In the genomic region with DNA sequence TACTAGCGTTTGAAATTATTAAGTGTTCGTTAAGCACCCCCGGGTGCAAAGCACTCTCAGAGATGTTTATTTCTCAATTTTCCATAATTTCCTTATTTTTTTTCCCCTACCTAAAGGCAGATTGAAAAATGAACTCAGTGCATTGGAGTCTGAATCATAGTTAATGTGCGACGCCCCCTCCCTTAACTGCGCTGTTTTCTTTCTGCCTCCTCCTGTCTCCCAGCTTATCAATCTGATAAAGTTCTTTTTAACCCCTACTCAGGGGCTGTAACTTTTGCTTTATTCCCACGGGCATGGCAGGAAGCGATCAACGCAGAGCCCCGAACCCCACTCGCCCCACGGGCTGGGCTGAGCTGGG, we compare ENCODE assay signal across 9 cellular contexts. TPM values are rescaled to one million over a fixed set of nuclear protein-coding genes. Genes with fewer than 3 reads are reported as not detected.
DNase-seq lines count a peak whose midpoint lies in the region; ATAC-seq, FAIRE-seq and TF ChIP-seq lines count a peak whose summit lies in the region.
"Had no signal": no experiment of that assay in that cellular context is flagged by ENCODE, and none has a peak within 500 bp of the region (broad histone marks: within the 10 kb centered on the region; RNA-seq: fewer than 3 reads in every experiment).

No MANE protein-coding gene starts in this region.

- H3K4me3 ChIP-seq in K562, result peak overlapping the region; percentile 10; the same call in 1 of the 2 replicates
- peak overlapping the region; percentile 46 to 72 for H3K4me3 ChIP-seq in mesenchymal stem cell (ENCODE audit: insufficient read depth in 1 of 2, low read depth in 1 of 2, low read length in 2 of 2)
- peak overlapping the region; percentile 58 for H3K4me3 ChIP-seq in upper lobe of right lung

- peak; percentile 5 to 7 for ATAC-seq in activated T-cell treated with anti-CD3 and anti-CD28 coated beads, Interleukin-2, amount 50 U/mL, for 4 hours
- no peak for ATAC-seq in K562
- ATAC-seq in upper lobe of right lung, result no peak
- ATAC-seq in GM18861 (IDR thresholded peaks at IDR 0.05; ENCODE audit: unreplicated experiment), result no peak

- H3K9me3 ChIP-seq in K562 (replicated peaks; ENCODE audit: control insufficient read depth, insufficient read depth, low read depth, low read length), result no peaks in the 10 kb centered on the region
- no peaks in the 10 kb centered on the region for H3K9me3 ChIP-seq in mesenchymal stem cell (ENCODE audit: control insufficient read depth, low read length)
- H3K9me3 ChIP-seq in upper lobe of right lung, result no peaks in the 10 kb centered on the region

- no peak overlapping the region for H2BK12ac ChIP-seq in mesenchymal stem cell (ENCODE audit: low read length in 2 of 2)

- POLR2A ChIA-PET in K562 (lab: Yijun Ruan, JAX), result interaction anchor here (0.5 to 1.0 kb wide), 2 partner anchors 8 to 304 kb away, joined by 3 to 5 read pairs; no protein-coding TSS in a partner anchor

- H3K14ac ChIP-seq in mesenchymal stem cell (ENCODE audit: low read length in 2 of 2), result no peak overlapping the region

- in situ Hi-C loops in K562 (cut with MboI), result loop anchor here (10.0 kb wide), 1 partner anchor 247 kb away; no protein-coding TSS in a partner anchor

- intact Hi-C loops in K562 (cut with micrococcal nuclease), result loop anchor here (1.0 to 5.0 kb wide), 3 partner anchors 135 to 354 kb away; no protein-coding TSS in a partner anchor
- intact Hi-C loops in upper lobe of right lung (cut with DNase I), result loop anchor here (5.0 kb wide), 1 partner anchor 135 kb away; no protein-coding TSS in a partner anchor

- no peaks in the 10 kb centered on the region for H3K9me3 Mint-ChIP-seq in activated T-cell treated with anti-CD3 and anti-CD28 coated beads, Interleukin-2, amount 50 U/mL, for 4 hours

- H3K79me2 ChIP-seq in K562 (ENCODE audit: control insufficient read depth, insufficient read depth, low read length), result no peaks in the 10 kb centered on the region

- no peak overlapping the region for H2BK15ac ChIP-seq in mesenchymal stem cell (ENCODE audit: low read depth, poor library complexity, severe bottlenecking)

- H3K36me3 Mint-ChIP-seq in activated T-cell treated with anti-CD3 and anti-CD28 coated beads, Interleukin-2, amount 50 U/mL, for 4 hours (ENCODE audit: insufficient read depth), result peaks cover 12% of the 10 kb centered on the region

- H3K4me1 Mint-ChIP-seq in activated T-cell treated with anti-CD3 and anti-CD28 coated beads, Interleukin-2, amount 50 U/mL, for 4 hours (ENCODE audit: low read depth), result peaks cover 21% of the 10 kb centered on the region

- no peak for DNase-seq in activated T-cell treated with anti-CD3 and anti-CD28 coated beads, Interleukin-2, amount 50 U/mL, for 4 hours
- no peak for DNase-seq in activated T-cell treated with anti-CD3 and anti-CD28 coated beads, Interleukin-2, amount 50 U/mL, for 1 hour
- DNase-seq in K562 (ENCODE audit: extremely low read depth in 1 of 4, low spot score in 3 of 4), result no peak
- no peak for DNase-seq in mesenchymal stem cell
- DNase-seq in upper lobe of right lung, result no peak
- no peak for DNase-seq in KG1 (lab: John Stamatoyannopoulos, UW)
- DNase-seq in NK-92 treated with Interleukin-12 subunit alpha and Interleukin-12 subunit beta, amount 100 ng/mL, for 24 hours (lab: John Stamatoyannopoulos, UW), result no peak

- FAIRE-seq in K562 (lab: Jason Lieb, UNC), result no peak

- H4K91ac ChIP-seq in mesenchymal stem cell (ENCODE audit: low read length), result no peak overlapping the region

- H4K20me1 ChIP-seq in K562 (replicated peaks; ENCODE audit: control insufficient read depth, insufficient read depth, low read length), result peaks cover 5% of the 10 kb centered on the region; the same call in 1 of the 2 replicates

- peaks cover 0 to 9% of the 10 kb centered on the region in 2 experiments; a peak in 2 of 5 replicates for H3K4me1 ChIP-seq in K562 (replicated peaks in 1 of 2; ENCODE audit: control insufficient read depth in 2 of 2, insufficient read depth in 2 of 2, low read length in 2 of 2)
- peaks cover 7% of the 10 kb centered on the region for H3K4me1 ChIP-seq in mesenchymal stem cell (ENCODE audit: control insufficient read depth, insufficient read depth, low read depth, low read length)
- peaks cover 18% of the 10 kb centered on the region for H3K4me1 ChIP-seq in upper lobe of right lung

- H3K9ac ChIP-seq in K562 (ENCODE audit: insufficient read depth in 1 of 2, low read depth in 2 of 2, low read length in 2 of 2) (no peak overlapping the region), mesenchymal stem cell (ENCODE audit: low read length) (peak overlapping the region; percentile 74)

- TF ChIP-seq CTCF in K562 (IDR thresholded peaks at IDR 0.05 in 2 of 3, conservative IDR thresholded peaks at IDR 0.05 in 1 of 3; ENCODE audit: insufficient read depth in 2 of 3, low read depth in 1 of 3, low read length in 3 of 3) (no peak), upper lobe of right lung (IDR thresholded peaks at IDR 0.05) (no peak)

- no peak overlapping the region for H3K23ac ChIP-seq in mesenchymal stem cell (ENCODE audit: low read length in 2 of 2)

- H3K4me3 Mint-ChIP-seq in activated T-cell treated with anti-CD3 and anti-CD28 coated beads, Interleukin-2, amount 50 U/mL, for 4 hours, result peak overlapping the region; percentile 68

- H3K4me2 ChIP-seq in K562 (ENCODE audit: insufficient read depth, low read length) (no peak overlapping the region), mesenchymal stem cell (ENCODE audit: low read length, poor library complexity, severe bottlenecking) (peak overlapping the region; percentile 93)

- BruUV-seq in K562 (replicated peaks; lab: Mats Ljungman, UMichigan), result no TSS peak

- H3K9me1 ChIP-seq in K562 (ENCODE audit: control insufficient read depth, insufficient read depth, low read length), result no peaks in the 10 kb centered on the region

- no peak overlapping the region for H3K27ac ChIP-seq in K562 (ENCODE audit: extremely low read depth, low read depth, low read length)
- no peak overlapping the region for H3K27ac ChIP-seq in mesenchymal stem cell (ENCODE audit: low read length, poor library complexity, severe bottlenecking)
- H3K27ac ChIP-seq in upper lobe of right lung, result no peak overlapping the region

- no peak overlapping the region for H2AK5ac ChIP-seq in mesenchymal stem cell (ENCODE audit: low read length, severe bottlenecking)

- H2BK120ac ChIP-seq in mesenchymal stem cell (ENCODE audit: low read depth, low read length), result no peak overlapping the region

- H2BK5ac ChIP-seq in mesenchymal stem cell (ENCODE audit: low read depth, low read length, poor library complexity, severe bottlenecking), result no peak overlapping the region

- no peaks in the 10 kb centered on the region for H3K79me1 ChIP-seq in mesenchymal stem cell (replicated peaks; ENCODE audit: low read length, poor library complexity, severe bottlenecking)

- H3K27me3 Mint-ChIP-seq in activated T-cell treated with anti-CD3 and anti-CD28 coated beads, Interleukin-2, amount 50 U/mL, for 4 hours (ENCODE audit: low read depth), result no peaks in the 10 kb centered on the region

- H4K8ac ChIP-seq in mesenchymal stem cell (ENCODE audit: low read length), result peak overlapping the region; percentile 53

- TF ChIP-seq EP300 in K562 (IDR thresholded peaks at IDR 0.05; ENCODE audit: low read length), result no peak

- 12% methylated on average over 12 of the region's 12 CpGs for WGBS in K562 (ENCODE audit: insufficient coverage, low coverage, missing lambda C conversion rate)
- 48% methylated on average over 12 of the region's 12 CpGs for WGBS in mesenchymal stem cell

- no peaks in the 10 kb centered on the region for H3K36me3 ChIP-seq in K562 (ENCODE audit: control insufficient read depth, insufficient read depth, low read length)
- no peaks in the 10 kb centered on the region for H3K36me3 ChIP-seq in mesenchymal stem cell (ENCODE audit: control insufficient read depth in 1 of 2, insufficient read depth in 2 of 2, low read depth in 1 of 2, low read length in 2 of 2)
- no peaks in the 10 kb centered on the region for H3K36me3 ChIP-seq in upper lobe of right lung

- no peak for TF ChIP-seq POLR2A in K562 (conservative IDR thresholded peaks at IDR 0.05)

- no peak overlapping the region for H3K4ac ChIP-seq in mesenchymal stem cell (ENCODE audit: low read depth in 1 of 2, low read length in 2 of 2)

- TF ChIP-seq RAD21 in K562 (CRISPR knock-in tag; conservative IDR thresholded peaks at IDR 0.05 in 1 of 2, IDR thresholded peaks at IDR 0.05 in 1 of 2), result no peak

- CTCF ChIA-PET in K562 (lab: Yijun Ruan, JAX; ENCODE audit: low intra/inter-chr PET ratio), result interaction anchor here (0.6 to 5.1 kb wide), 7 partner anchors 20 to 1012 kb away, joined by 3 to 59 read pairs (median 3); no protein-coding TSS in a partner anchor

- H3K18ac ChIP-seq in mesenchymal stem cell (ENCODE audit: low read depth in 1 of 2, low read length in 2 of 2), result no peak overlapping the region

- H3K27me3 ChIP-seq in K562 (ENCODE audit: control insufficient read depth in 2 of 2, insufficient read depth in 2 of 2, low read length in 2 of 2) (peaks cover 29 to 40% of the 10 kb centered on the region in 2 experiments), mesenchymal stem cell (ENCODE audit: control insufficient read depth in 1 of 2, insufficient read depth in 1 of 2, low read length in 2 of 2) (peaks cover 51 to 57% of the 10 kb centered on the region in 2 experiments), upper lobe of right lung (peaks cover 35% of the 10 kb centered on the region)

- no peak overlapping the region for H2AFZ ChIP-seq in K562 (ENCODE audit: low read depth, low read length)
- peak overlapping the region; percentile 56 for H2AFZ ChIP-seq in mesenchymal stem cell (ENCODE audit: low read depth, low read length)

TF ChIP-seq in K562, 482 proteins besides CTCF, POLR2A, EP300 and RAD21 (continues in another document):
- TF ChIP-seq ZNF57 (CRISPR knock-in tag; IDR thresholded peaks at IDR 0.05) (no peak), MTF1 (CRISPR knock-in tag; IDR thresholded peaks at IDR 0.05; ENCODE audit: borderline replicate concordance) (no peak)

RNA-seq across cellular contexts. Expression of a gene that starts 58.2 kb away (rescaled TPM):
- total RNA-seq in activated T-cell treated with anti-CD3 and anti-CD28 coated beads, Interleukin-2, amount 50 U/mL, for 4 hours, result 1 to 10 TPM; 1.8 to 2.5 (median 2.2) TPM
- total RNA-seq in K562 (2011; cell fraction: chromatin; rRNA removed; ENCODE audit: low replicate concordance), result not detected in 2 replicates
- total RNA-seq in K562 (2011; cell fraction: nucleolus; rRNA removed), result not detected in 2 replicates
- total RNA-seq in K562 (2011; cell fraction: nucleoplasm; rRNA removed), result not detected in 2 replicates
- not detected in 2 replicates for total RNA-seq in K562 (2014; rRNA removed)
- not detected in 2 replicates for total RNA-seq in K562 (2014; rRNA removed; fragmentation: Illumina TruSeq; extraction: Trizol)
- not detected in 2 replicates for total RNA-seq in K562 (2015; rRNA removed; fragmentation: Illumina TruSeq; extraction: Trizol)
- not detected in 2 replicates for total RNA-seq in K562 (2021)
- polyA plus RNA-seq in K562 (2011; rRNA removed), result not detected in 2 replicates
- not detected in 2 replicates for polyA plus RNA-seq in K562 (2011; cell fraction: cytosol; rRNA removed)
- not detected in 2 replicates for polyA plus RNA-seq in K562 (2011; cell fraction: nucleus; rRNA removed)
- not detected in 2 replicates for polyA plus RNA-seq in K562 (2012)
- not detected in 2 replicates for polyA plus RNA-seq in K562 (2014; fragmentation: Illumina TruSeq; extraction: Trizol)
- polyA plus RNA-seq in K562 (2014; fragmentation: Nextera tagmentation; extraction: Ambion mirVana), result not detected
- polyA plus RNA-seq in K562 (2014; rRNA removed), result not detected in 2 replicates
- not detected in 2 replicates for polyA minus RNA-seq in K562 (2011; rRNA and poly(A)+ RNA removed)
- not detected in 2 replicates for polyA minus RNA-seq in K562 (2011; cell fraction: cytosol; rRNA and poly(A)+ RNA removed)
- polyA minus RNA-seq in K562 (2011; cell fraction: nucleus; rRNA and poly(A)+ RNA removed), result not detected in 2 replicates
- polyA plus RNA-seq in mesenchymal stem cell (2013, experiment 1 of 2), result not detected
- not detected for polyA plus RNA-seq in mesenchymal stem cell (2013, experiment 2 of 2)
- 1.0 TPM for total RNA-seq in upper lobe of right lung
- total RNA-seq: Daoy had no signal

Comparison
In these comparisons a context has a peak if more than half of its experiments do, and no peak if none do; other contexts are left out.
1. ATAC-seq: peak in activated T-cell treated with anti-CD3 and anti-CD28 coated beads, Interleukin-2, amount 50 U/mL, for 4 hours (2 of 2); none in K562 (single experiment), upper lobe of right lung (single experiment) and GM18861 (single experiment).
2. Peak in every context shown above with its lines, with median percentiles within 50 percentile points of each other: H3K4me3 ChIP-seq.